17 cellular contexts compared by ENCODE assay signal in the genomic region with DNA sequence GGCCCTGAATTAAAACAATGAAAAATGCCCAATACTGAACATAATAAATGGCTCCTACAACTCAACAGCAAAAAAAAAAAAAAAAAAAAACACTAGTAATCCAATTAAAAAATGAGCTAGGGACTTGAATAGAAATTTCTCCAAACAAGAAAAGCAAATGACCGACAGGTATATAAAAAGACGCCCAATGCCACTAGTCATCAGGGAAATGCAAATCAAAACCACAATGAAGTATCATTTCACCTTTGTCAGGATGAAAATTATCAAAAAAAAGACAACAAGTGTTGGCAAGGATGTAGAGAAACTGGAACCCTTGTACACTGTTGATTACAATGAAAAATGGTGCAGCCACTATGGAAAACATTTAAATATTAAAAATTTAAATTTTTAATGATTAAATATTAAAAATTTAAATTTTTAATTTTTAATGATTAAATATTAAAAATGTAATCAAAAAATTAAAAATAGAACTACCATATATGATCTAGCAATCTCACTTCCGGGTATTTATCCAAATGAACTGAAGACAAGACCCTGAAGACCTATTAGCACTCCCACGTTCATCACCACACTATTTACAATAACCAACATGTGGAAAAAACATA.
"Had no signal": no experiment of that assay in that cellular context is flagged by ENCODE, and none has a peak within 500 bp of the region (broad histone marks: within the 10 kb centered on the region; RNA-seq: fewer than 3 reads in every experiment).

No MANE protein-coding gene starts in this region.

- H3K27ac Mint-ChIP-seq: stimulated activated effector memory CD8-positive, alpha-beta T cell treated with anti-CD3 and anti-CD28 coated beads, Interleukin-12 subunit alpha, Interleukin-12 subunit beta, amount 100 ng/mL, for 72 hours had no signal

- ATAC-seq: effector memory CD8-positive, alpha-beta T cell; left colon; mucosa of descending colon; naive thymus-derived CD8-positive, alpha-beta T cell; psoas muscle; right lobe of liver; stimulated activated effector memory CD8-positive, alpha-beta T cell treated with anti-CD3 and anti-CD28 coated beads, Interleukin-12 subunit alpha, Interleukin-12 subunit beta, amount 100 ng/mL, for 72 hours; stimulated activated naive CD8-positive, alpha-beta T cell treated with anti-CD3 and anti-CD28 coated beads, Interleukin-15, Interleukin-2, amounts not matched to agents 100 U/mL and 50 U/mL, for 24 hours had no signal

- H3K9me3 Mint-ChIP-seq: effector memory CD8-positive, alpha-beta T cell; naive thymus-derived CD8-positive, alpha-beta T cell; stimulated activated effector memory CD8-positive, alpha-beta T cell treated with anti-CD3 and anti-CD28 coated beads, Interleukin-12 subunit alpha, Interleukin-12 subunit beta, amount 100 ng/mL, for 72 hours had no signal

- H3K4me1 Mint-ChIP-seq: stimulated activated effector memory CD8-positive, alpha-beta T cell treated with anti-CD3 and anti-CD28 coated beads, Interleukin-12 subunit alpha, Interleukin-12 subunit beta, amount 100 ng/mL, for 72 hours had no signal

- H3K4me3 Mint-ChIP-seq: effector memory CD8-positive, alpha-beta T cell; naive thymus-derived CD8-positive, alpha-beta T cell; stimulated activated effector memory CD8-positive, alpha-beta T cell treated with anti-CD3 and anti-CD28 coated beads, Interleukin-12 subunit alpha, Interleukin-12 subunit beta, amount 100 ng/mL, for 72 hours had no signal

- H3K27me3 Mint-ChIP-seq: effector memory CD8-positive, alpha-beta T cell; naive thymus-derived CD8-positive, alpha-beta T cell had no signal

- DNase-seq: effector memory CD8-positive, alpha-beta T cell; esophagus squamous epithelium; foreskin fibroblast; head of caudate nucleus; left colon; mucosa of descending colon; naive thymus-derived CD8-positive, alpha-beta T cell; psoas muscle; retina; right lobe of liver; stimulated activated CD4-positive, alpha-beta T cell treated with anti-CD3 and anti-CD28 coated beads, Interleukin-4, amount 100 ng/mL, for 1 hour; stimulated activated CD8-positive, alpha-beta memory T cell treated with anti-CD3 and anti-CD28 coated beads, Interleukin-4, amount 100 ng/mL, for 48 hours; stimulated activated naive CD8-positive, alpha-beta T cell treated with anti-CD3 and anti-CD28 coated beads, Interleukin-15, Interleukin-2, amounts not matched to agents 100 U/mL and 50 U/mL, for 24 hours; thyroid gland; upper lobe of left lung; uterus had no signal
